Comparison of ENCODE assay signal across 17 cellular contexts in genomic region chr21:46374761-46375389, GRCh38. TPM values are rescaled to one million over a fixed set of nuclear protein-coding genes. Genes with fewer than 3 reads are reported as not detected.
DNase-seq lines count a peak whose midpoint lies in the region; ATAC-seq and TF ChIP-seq lines count a peak whose summit lies in the region.
"Had no signal": no experiment of that assay in that cellular context is flagged by ENCODE, and none has a peak within 500 bp of the region (broad histone marks: within the 10 kb centered on the region; RNA-seq: fewer than 3 reads in every experiment).

No MANE protein-coding gene starts in this region.

- H3K4me2 ChIP-seq in hepatocyte: no peak overlapping the region
- H3K4me2 ChIP-seq: KMS-11 had no signal

- no peaks in the 10 kb centered on the region for H3K9me3 ChIP-seq in SJCRH30 (replicated peaks)
- H3K9me3 ChIP-seq in heart right ventricle: peaks cover 0 to 5% (median 0%) of the 10 kb centered on the region in 11 donors
- H3K9me3 ChIP-seq in gastrocnemius medialis: no peaks in the 10 kb centered on the region
- H3K9me3 ChIP-seq in hepatocyte (ENCODE audit: low read depth): no peaks in the 10 kb centered on the region

- H3K27ac ChIP-seq in SJCRH30 (no peak overlapping the region), heart right ventricle (peak overlapping the region; percentile 4 to 75 (median 58)), gastrocnemius medialis (peak overlapping the region; percentile 97 to 99 (median 98)), hepatocyte (no peak overlapping the region)
- H3K27ac ChIP-seq: C4-2B, KMS-11, SK-N-MC had no signal

- H3K79me2 ChIP-seq in hepatocyte: peaks cover 16% of the 10 kb centered on the region

- 67 to 69% methylated on average over 21 of the region's 21 CpGs for WGBS in heart right ventricle, 2 donors
- WGBS in hepatocyte (ENCODE audit: low lambda C conversion rate, missing lambda C conversion rate): 91% methylated on average over 21 of the region's 21 CpGs

- TF ChIP-seq CTCF in heart right ventricle (IDR thresholded peaks at IDR 0.05): no peak
- no peak for TF ChIP-seq CTCF in gastrocnemius medialis (IDR thresholded peaks at IDR 0.05 in 4 of 5, conservative IDR thresholded peaks at IDR 0.05 in 1 of 5)
- no peak for TF ChIP-seq CTCF in hepatocyte (IDR thresholded peaks at IDR 0.05; ENCODE audit: poor library complexity)

- in situ Hi-C loops in gastrocnemius medialis (cut with MboI; ENCODE audit: low sequenced_read_pairs in 4 of 4): no loop called here

- DNase-seq in SJCRH30 (peak; percentile 76 to 87), heart right ventricle (peak in 1 of 2 donors; percentile 22), myocyte (ENCODE audit: low read depth) (peak; percentile 96), gastrocnemius medialis (peak; percentile 91 to 96), cerebellar cortex (ENCODE audit: low spot score) (no peak), hepatocyte (ENCODE audit: low spot score) (no peak), SIG-M5 (lab: John Stamatoyannopoulos, UW) (no peak)
- DNase-seq: DMS79, IMR-90, NCI-H1105, NCI-H2081, NCI-H2171, NCI-H446, NCI-H526 had no signal

- peaks cover 27% of the 10 kb centered on the region for H3K36me3 ChIP-seq in SJCRH30
- H3K36me3 ChIP-seq in heart right ventricle: peaks cover 0 to 50% (median 0%) of the 10 kb centered on the region in 9 donors
- H3K36me3 ChIP-seq in gastrocnemius medialis: peaks cover 0 to 22% of the 10 kb centered on the region in 2 donors
- no peaks in the 10 kb centered on the region for H3K36me3 ChIP-seq in hepatocyte (replicated peaks; ENCODE audit: insufficient read depth, low read depth)

- peak in 7 of 8 donors; percentile 47 to 92 (median 82) for ATAC-seq in heart right ventricle
- peak; percentile 74 to 75 for ATAC-seq in gastrocnemius medialis

- intact Hi-C loops in heart right ventricle (cut with DNase I) (no loop called here), gastrocnemius medialis (cut with DNase I; ENCODE audit: low total_unique reads) (loop anchor here (1.0 kb wide), 3 partner anchors 18 to 27 kb away; no protein-coding TSS in a partner anchor)

- H3K9me2 ChIP-seq in hepatocyte (replicated peaks; ENCODE audit: insufficient read depth): no peaks in the 10 kb centered on the region

- H3K27me3 ChIP-seq in SJCRH30 (no peaks in the 10 kb centered on the region), heart right ventricle (no peaks in the 10 kb centered on the region), gastrocnemius medialis (no peaks in the 10 kb centered on the region), hepatocyte (no peaks in the 10 kb centered on the region)

- peaks cover 9% of the 10 kb centered on the region for H3K4me1 ChIP-seq in SJCRH30
- H3K4me1 ChIP-seq in heart right ventricle: peaks cover 0 to 17% (median 6%) of the 10 kb centered on the region in 9 donors
- H3K4me1 ChIP-seq in gastrocnemius medialis: peaks cover 43 to 46% of the 10 kb centered on the region in 2 donors
- H3K4me1 ChIP-seq in hepatocyte (ENCODE audit: insufficient read depth): no peaks in the 10 kb centered on the region

- peak in 1 of 2 donors; percentile 26 for TF ChIP-seq POLR2A in gastrocnemius medialis (IDR thresholded peaks at IDR 0.05)

- no peak overlapping the region for H2AFZ ChIP-seq in hepatocyte

- H4K20me1 ChIP-seq in hepatocyte (ENCODE audit: insufficient read depth, poor library complexity, severe bottlenecking): no peaks in the 10 kb centered on the region

- no peak overlapping the region for H3K4me3 ChIP-seq in SJCRH30
- H3K4me3 ChIP-seq in heart right ventricle: no peak overlapping the region
- H3K4me3 ChIP-seq in gastrocnemius medialis: peak overlapping the region; percentile 27 to 57 (median 55)
- no peak overlapping the region for H3K4me3 ChIP-seq in hepatocyte
- H3K4me3 ChIP-seq: SK-N-MC had no signal

RNA-seq across cellular contexts. Expression of gene PCNT, which starts 50.9 kb away (rescaled TPM):
- 21.7 and 35.7 TPM in 2 replicates for total RNA-seq in SJCRH30 (2014; rRNA removed; shearing (Covaris generic))
- 10 to 100 TPM; 17.5 to 58.6 (median 29.7) TPM for total RNA-seq in heart right ventricle
- polyA plus RNA-seq in heart right ventricle: 10 to 100 TPM; 23.0 to 25.4 TPM
- total RNA-seq in myocyte: 32.2 and 40.8 TPM in 2 replicates
- polyA plus RNA-seq in myocyte (2012): 19.6 TPM
- 100 to 1,000 TPM; 200 to 431 (median 290) TPM for total RNA-seq in gastrocnemius medialis
- total RNA-seq in hepatocyte: 11.5 and 12.7 TPM in 2 replicates
- polyA plus RNA-seq in hepatocyte: 14.1 and 14.3 TPM in 2 replicates

RNA-seq across cellular contexts. Expression of gene C21orf58, which starts 51.2 kb away (rescaled TPM):
- 33.0 and 40.7 TPM in 2 replicates for total RNA-seq in SJCRH30 (2014; rRNA removed; shearing (Covaris generic))
- total RNA-seq in heart right ventricle (1 to 10 TPM in 8 of 10 donors, under 1 TPM in 2; 0.98 to 2.0 (median 1.3) TPM), myocyte (1.2 and 1.7 TPM in 2 replicates), gastrocnemius medialis (1 to 10 TPM in 1 of 4 donors, under 1 TPM in 3; 0.44 to 1.6 (median 0.74) TPM), hepatocyte (2.6 TPM in 2 replicates)
- polyA plus RNA-seq in heart right ventricle (1 to 10 TPM in 1 of 2 donors, under 1 TPM in 1; 0.51 to 2.9 TPM), hepatocyte (6.8 and 6.9 TPM in 2 replicates)
- polyA plus RNA-seq in myocyte (2012): 4.7 TPM

Comparison
In these comparisons a context has a peak if more than half of its experiments do, and no peak if none do; other contexts are left out.
1. DNase-seq: peak in SJCRH30 (2 of 2), myocyte (single experiment) and gastrocnemius medialis (2 of 2); none in cerebellar cortex (single experiment), hepatocyte (single experiment) and SIG-M5 (single experiment).
2. H3K27ac ChIP-seq: peak in heart right ventricle (10 of 10) and gastrocnemius medialis (4 of 4); none in SJCRH30 (single experiment) and hepatocyte (single experiment).
3. H3K4me3 ChIP-seq: peak in gastrocnemius medialis (4 of 4); none in SJCRH30 (single experiment), heart right ventricle (0 of 10) and hepatocyte (single experiment).